8 cellular contexts compared by ENCODE assay signal in the genomic region with DNA sequence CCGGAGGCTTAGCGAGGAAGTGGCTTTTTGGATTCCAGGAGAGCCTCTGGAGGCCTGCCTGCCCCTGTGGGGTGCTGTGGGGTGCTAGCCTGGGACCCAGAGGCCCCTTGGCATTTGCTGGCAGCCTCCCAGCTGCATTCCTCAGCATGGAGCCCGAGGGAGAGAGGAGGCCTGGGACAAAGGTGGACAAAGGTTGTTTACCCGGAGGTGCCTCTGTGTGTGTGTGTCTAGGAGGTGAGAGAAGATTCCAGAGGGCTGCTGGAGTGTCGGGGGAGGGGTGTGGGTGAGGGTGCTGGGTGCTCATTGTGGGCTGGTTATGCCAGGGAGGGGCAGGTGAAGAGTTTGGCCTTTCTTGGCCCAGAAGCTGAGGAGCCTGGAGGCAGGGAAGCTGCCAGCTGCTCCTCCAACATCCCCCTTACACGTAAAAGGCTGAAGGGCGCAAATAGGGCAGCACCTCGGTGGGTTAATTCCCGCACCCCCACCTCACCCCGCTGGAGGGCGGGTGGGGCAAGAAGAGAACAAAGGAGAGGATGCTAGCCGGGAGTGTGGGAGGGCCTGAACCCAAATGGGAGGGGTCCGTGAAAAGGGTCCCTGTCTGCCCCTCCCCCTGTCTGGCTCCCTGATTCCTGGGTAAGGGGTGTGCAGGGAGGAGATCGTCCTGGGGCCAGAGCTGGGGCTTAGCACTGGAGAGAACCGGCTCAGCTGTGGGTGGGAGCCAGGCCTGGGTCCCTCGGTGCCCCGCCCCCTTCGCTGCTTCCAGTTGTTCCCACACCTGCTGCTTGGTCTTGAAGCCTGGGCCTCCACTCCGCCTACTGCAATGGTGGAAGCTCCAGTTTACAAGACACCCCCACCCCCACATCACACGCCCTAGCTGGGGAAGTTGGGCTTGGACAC. TPM values are rescaled to one million over a fixed set of nuclear protein-coding genes. Genes with fewer than 3 reads are reported as not detected.
DNase-seq lines count a peak whose midpoint lies in the region; ATAC-seq, FAIRE-seq and TF ChIP-seq lines count a peak whose summit lies in the region.

No MANE protein-coding gene starts in this region.

- H3K4me1 ChIP-seq in HUES6 (ENCODE audit: control insufficient read depth, insufficient read depth, low read length), result peaks cover 43% of the 10 kb centered on the region
- H3K4me1 ChIP-seq in adipocyte (ENCODE audit: control insufficient read depth, insufficient read depth, low read length), result peaks cover 38% of the 10 kb centered on the region
- peaks cover 50% of the 10 kb centered on the region for H3K4me1 ChIP-seq in keratinocyte (ENCODE audit: control insufficient read depth, extremely low read depth, insufficient read depth, low read length)
- H3K4me1 ChIP-seq in stomach, result peaks cover 31 to 51% (median 36%) of the 10 kb centered on the region in 4 donors

- no peaks in the 10 kb centered on the region for H3K79me2 ChIP-seq in keratinocyte (ENCODE audit: control insufficient read depth, insufficient read depth, low read length)

- TF ChIP-seq CTCF in 22Rv1 (IDR thresholded peaks at IDR 0.05) (no peak), keratinocyte (optimal IDR thresholded peaks at IDR 0.05 in 1 of 3, IDR thresholded peaks at IDR 0.05 in 1 of 3, conservative IDR thresholded peaks at IDR 0.05 in 1 of 3; ENCODE audit: extremely low read depth in 1 of 3, insufficient read depth in 2 of 3, low read length in 3 of 3) (no peak), stomach (IDR thresholded peaks at IDR 0.05) (no peak)

- H3K9me3 ChIP-seq in HUES6 (ENCODE audit: control insufficient read depth, insufficient read depth, low read depth, low read length) (no peaks in the 10 kb centered on the region), adipocyte (ENCODE audit: control insufficient read depth, low read length) (no peaks in the 10 kb centered on the region), keratinocyte (ENCODE audit: control insufficient read depth, low read depth, low read length) (no peaks in the 10 kb centered on the region), stomach (no peaks in the 10 kb centered on the region)

- peak overlapping the region; percentile 26; the same call in 1 of the 2 replicates for H3K27ac ChIP-seq in 22Rv1
- peak overlapping the region; percentile 50 for H3K27ac ChIP-seq in HUES6 (ENCODE audit: low read depth, low read length)
- H3K27ac ChIP-seq in keratinocyte (ENCODE audit: control insufficient read depth, insufficient read depth, low read length), result peak overlapping the region; percentile 100
- H3K27ac ChIP-seq in stomach, result peak overlapping the region; percentile 76 to 85 (median 84)

- no peak for ATAC-seq in GM18858 (IDR thresholded peaks at IDR 0.05; ENCODE audit: unreplicated experiment)

- DNase-seq in adipocyte (ENCODE audit: low read depth), result peak; percentile 26
- DNase-seq in keratinocyte (ENCODE audit: low read depth, low spot score), result peak; percentile 79
- DNase-seq in stomach, result peak; percentile 27
- no peak for DNase-seq in stimulated activated CD4-positive, alpha-beta T cell treated with anti-CD3 and anti-CD28 coated beads, Interleukin-4, amount 100 ng/mL, for 1 hour
- DNase-seq in NCI-H2171 treated with DMSO at 0.1 percent for 48 hours (lab: John Stamatoyannopoulos, UW), result no peak

- H3K27me3 ChIP-seq in HUES6 (ENCODE audit: control insufficient read depth, insufficient read depth, low read length) (no peaks in the 10 kb centered on the region), adipocyte (replicated peaks; ENCODE audit: control insufficient read depth, insufficient read depth, low read length) (no peaks in the 10 kb centered on the region), keratinocyte (ENCODE audit: control insufficient read depth, extremely low read depth, insufficient read depth, low read length) (no peaks in the 10 kb centered on the region), stomach (no peaks in the 10 kb centered on the region)

- dilution Hi-C loops in keratinocyte (cut with MboI; ENCODE audit: extremely low pct_ligation_motif_present, low sequenced_read_pairs), result no loop called here

- H3K4me2 ChIP-seq in keratinocyte (ENCODE audit: control insufficient read depth, extremely low read depth, insufficient read depth, low read depth, low read length), result peak overlapping the region; percentile 99

- peak overlapping the region; percentile 22; the same call in 1 of the 2 replicates for H3K4me3 ChIP-seq in HUES6 (ENCODE audit: low read depth, low read length)
- peak overlapping the region; percentile 78 for H3K4me3 ChIP-seq in adipocyte (ENCODE audit: low read length)
- H3K4me3 ChIP-seq in keratinocyte (ENCODE audit: control insufficient read depth in 2 of 3, extremely low read depth in 1 of 3, insufficient read depth in 2 of 3, low read depth in 1 of 3, low read length in 3 of 3), result peak overlapping the region; percentile 41 to 92 (median 83)
- H3K4me3 ChIP-seq in stomach, result peak overlapping the region; percentile 28 to 41 (median 37)

- H3K36me3 ChIP-seq in HUES6 (ENCODE audit: control insufficient read depth, insufficient read depth, low read length), result 0 out of 2 replicates have a peak, but pooled peaks cover 4% of the 10 kb centered on the region
- H3K36me3 ChIP-seq in adipocyte (ENCODE audit: control insufficient read depth, insufficient read depth, low read length, severe bottlenecking), result peaks cover 3% of the 10 kb centered on the region
- no peaks in the 10 kb centered on the region for H3K36me3 ChIP-seq in keratinocyte (ENCODE audit: control insufficient read depth in 2 of 2, extremely low read depth in 1 of 2, insufficient read depth in 2 of 2, low read length in 2 of 2)
- peaks cover 0 to 15% (median 7%) of the 10 kb centered on the region in 4 donors for H3K36me3 ChIP-seq in stomach

- TF ChIP-seq EP300 in stomach (IDR thresholded peaks at IDR 0.05), result no peak

- no peaks in the 10 kb centered on the region for H3K9me1 ChIP-seq in keratinocyte (ENCODE audit: control insufficient read depth, extremely low read depth, insufficient read depth, low read length)

- intact Hi-C loops in stomach (cut with DNase I; ENCODE audit: low total_unique reads), result no loop called here

- H4K20me1 ChIP-seq in keratinocyte (ENCODE audit: control insufficient read depth, extremely low read depth, insufficient read depth, low read length), result no peaks in the 10 kb centered on the region

- TF ChIP-seq POLR2A in stomach (IDR thresholded peaks at IDR 0.05), result no peak

- H3K9ac ChIP-seq in HUES6 (ENCODE audit: low read length) (peak overlapping the region; percentile 61), adipocyte (ENCODE audit: low read length) (peak overlapping the region; percentile 81), keratinocyte (ENCODE audit: control insufficient read depth, extremely low read depth, insufficient read depth, low read length) (peak overlapping the region; percentile 99)

- WGBS in stomach, 5 donors, result 28 to 38% (median 34%) methylated on average over 20 of the region's 20 CpGs

- peak overlapping the region; percentile 47 for H2AFZ ChIP-seq in keratinocyte (ENCODE audit: control insufficient read depth, low read length)

- peak; percentile 64 for FAIRE-seq in keratinocyte (lab: Jason Lieb, UNC)

RNA-seq across cellular contexts. Expression of gene HEXIM2, which starts 9.9 kb away (rescaled TPM):
- polyA plus RNA-seq in keratinocyte (2.3 to 3.4 TPM (median 3.1 TPM) in 3 replicates), stomach (10 to 100 TPM; 10.8 to 12.5 (median 11.1) TPM)
- 1.1 TPM for polyA plus RNA-seq in keratinocyte (2011; ENCODE audit: low read depth)
- polyA plus RNA-seq in keratinocyte (2011; cell fraction: cytosol; rRNA removed), result 1.3 and 3.0 TPM in 2 replicates
- 1.7 and 2.3 TPM in 2 replicates for polyA plus RNA-seq in keratinocyte (2011; cell fraction: nucleus; rRNA removed)
- 1.7 and 3.3 TPM in 2 replicates for polyA plus RNA-seq in keratinocyte (2012; ENCODE audit: low replicate concordance)
- 0.63 to 2.7 TPM (median 1.4 TPM) in 3 replicates for polyA minus RNA-seq in keratinocyte
- 2.1 TPM for polyA minus RNA-seq in keratinocyte (2011; cell fraction: cytosol; rRNA and poly(A)+ RNA removed)
- polyA minus RNA-seq in keratinocyte (2011; cell fraction: nucleus; rRNA and poly(A)+ RNA removed), result 0.74 and 0.93 TPM in 2 replicates
- total RNA-seq in stomach, result 10 to 100 TPM in 2 of 5 donors, 1 to 10 TPM in 2, under 1 TPM in 1; 0.92 to 34.4 (median 6.7) TPM

RNA-seq across cellular contexts. Expression of gene HEXIM1, which starts 23.3 kb away (rescaled TPM):
- polyA plus RNA-seq in keratinocyte, result 15.3 to 22.2 TPM (median 19.9 TPM) in 3 replicates
- 17.4 TPM for polyA plus RNA-seq in keratinocyte (2011; ENCODE audit: low read depth)
- 13.2 and 16.9 TPM in 2 replicates for polyA plus RNA-seq in keratinocyte (2011; cell fraction: cytosol; rRNA removed)
- 55.2 and 57.6 TPM in 2 replicates for polyA plus RNA-seq in keratinocyte (2011; cell fraction: nucleus; rRNA removed)
- polyA plus RNA-seq in keratinocyte (2012; ENCODE audit: low replicate concordance), result 20.4 and 40.9 TPM in 2 replicates
- polyA minus RNA-seq in keratinocyte, result 6.6 to 11.5 TPM (median 6.8 TPM) in 3 replicates
- 13.8 TPM for polyA minus RNA-seq in keratinocyte (2011; cell fraction: cytosol; rRNA and poly(A)+ RNA removed)
- 12.7 and 19.0 TPM in 2 replicates for polyA minus RNA-seq in keratinocyte (2011; cell fraction: nucleus; rRNA and poly(A)+ RNA removed)
- total RNA-seq in stomach, result 10 to 100 TPM in 3 of 5 donors, 1 to 10 TPM in 2; 6.4 to 23.8 (median 13.0) TPM
- 10 to 100 TPM; 15.4 to 20.5 (median 16.1) TPM for polyA plus RNA-seq in stomach

RNA-seq across cellular contexts. Expression of gene ACBD4, which starts 36.1 kb away (rescaled TPM):
- polyA plus RNA-seq in keratinocyte (2.6 to 4.4 TPM (median 2.8 TPM) in 3 replicates), stomach (10 to 100 TPM; 16.1 to 23.1 (median 18.1) TPM)
- 4.6 TPM for polyA plus RNA-seq in keratinocyte (2011; ENCODE audit: low read depth)
- 1.8 and 2.8 TPM in 2 replicates for polyA plus RNA-seq in keratinocyte (2011; cell fraction: cytosol; rRNA removed)
- polyA plus RNA-seq in keratinocyte (2011; cell fraction: nucleus; rRNA removed), result 7.9 and 11.8 TPM in 2 replicates
- 3.5 and 7.2 TPM in 2 replicates for polyA plus RNA-seq in keratinocyte (2012; ENCODE audit: low replicate concordance)
- 1.3 to 3.9 TPM (median 3.9 TPM) in 3 replicates for polyA minus RNA-seq in keratinocyte
- 5.0 TPM for polyA minus RNA-seq in keratinocyte (2011; cell fraction: cytosol; rRNA and poly(A)+ RNA removed)
- 3.8 and 7.3 TPM in 2 replicates for polyA minus RNA-seq in keratinocyte (2011; cell fraction: nucleus; rRNA and poly(A)+ RNA removed)
- 10 to 100 TPM in 3 of 5 donors, 1 to 10 TPM in 2; 4.6 to 24.6 (median 15.2) TPM for total RNA-seq in stomach

RNA-seq across cellular contexts. Expression of gene PLCD3, which starts 39.3 kb away (rescaled TPM):
- polyA plus RNA-seq in keratinocyte, result 53.3 to 86.4 TPM (median 75.7 TPM) in 3 replicates
- 27.6 TPM for polyA plus RNA-seq in keratinocyte (2011; ENCODE audit: low read depth)
- polyA plus RNA-seq in keratinocyte (2011; cell fraction: cytosol; rRNA removed), result 44.0 and 93.3 TPM in 2 replicates
- 46.4 and 64.5 TPM in 2 replicates for polyA plus RNA-seq in keratinocyte (2011; cell fraction: nucleus; rRNA removed)
- 32.9 and 85.2 TPM in 2 replicates for polyA plus RNA-seq in keratinocyte (2012; ENCODE audit: low replicate concordance)
- 77.9 to 252 TPM (median 124 TPM) in 3 replicates for polyA minus RNA-seq in keratinocyte
- polyA minus RNA-seq in keratinocyte (2011; cell fraction: cytosol; rRNA and poly(A)+ RNA removed), result 136 TPM
- polyA minus RNA-seq in keratinocyte (2011; cell fraction: nucleus; rRNA and poly(A)+ RNA removed), result 45.5 and 47.5 TPM in 2 replicates
- 100 to 1,000 TPM in 1 of 5 donors, 10 to 100 TPM in 3, 1 to 10 TPM in 1; 7.6 to 215 (median 31.0) TPM for total RNA-seq in stomach
- 100 to 1,000 TPM in 1 of 3 donors, 10 to 100 TPM in 2; 17.2 to 106 (median 53.2) TPM for polyA plus RNA-seq in stomach

RNA-seq across cellular contexts. Expression of gene FMNL1, which starts 50.1 kb away (rescaled TPM):
- 0.46 to 1.1 TPM (median 0.79 TPM) in 3 replicates for polyA plus RNA-seq in keratinocyte
- polyA plus RNA-seq in keratinocyte (2011; ENCODE audit: low read depth), result 3.1 TPM
- 0.66 and 1.1 TPM in 2 replicates for polyA plus RNA-seq in keratinocyte (2011; cell fraction: cytosol; rRNA removed)
- 3.3 and 3.5 TPM in 2 replicates for polyA plus RNA-seq in keratinocyte (2011; cell fraction: nucleus; rRNA removed)
- polyA plus RNA-seq in keratinocyte (2012; ENCODE audit: low replicate concordance), result 1.6 and 2.0 TPM in 2 replicates
- polyA minus RNA-seq in keratinocyte, result 0.29 to 2.5 TPM (median 0.36 TPM) in 3 replicates
- 2.3 TPM for polyA minus RNA-seq in keratinocyte (2011; cell fraction: cytosol; rRNA and poly(A)+ RNA removed)
- 1.1 and 2.9 TPM in 2 replicates for polyA minus RNA-seq in keratinocyte (2011; cell fraction: nucleus; rRNA and poly(A)+ RNA removed)
- 10 to 100 TPM in 3 of 5 donors, 1 to 10 TPM in 2; 8.1 to 34.5 (median 16.5) TPM for total RNA-seq in stomach
- 10 to 100 TPM in 1 of 3 donors, 1 to 10 TPM in 2; 4.5 to 10.1 (median 8.2) TPM for polyA plus RNA-seq in stomach

Comparison
In these comparisons a context has a peak if more than half of its experiments do, and no peak if none do; other contexts are left out.
1. H3K27ac ChIP-seq: peak in every context shown above with its lines; median percentile 100 in keratinocyte; 84 in stomach; 50 in HUES6; 26 in 22Rv1.
2. H3K4me3 ChIP-seq: peak in every context shown above with its lines; median percentile 83 in keratinocyte; 78 in adipocyte; 37 in stomach; 22 in HUES6.
3. DNase-seq: peak in adipocyte (single experiment), keratinocyte (single experiment) and stomach (single experiment); none in stimulated activated CD4-positive, alpha-beta T cell treated with anti-CD3 and anti-CD28 coated beads, Interleukin-4, amount 100 ng/mL, for 1 hour (single experiment) and NCI-H2171 treated with DMSO at 0.1 percent for 48 hours (single experiment).
4. Peak in every context shown above with its lines, with median percentiles within 50 percentile points of each other: H3K9ac ChIP-seq.